Comparison of ENCODE assay signal across 1 cellular context in genomic region chr10:14954001-14954770, GRCh38.
A peak's percentile ranks its signal among the peaks of the same experiment; 100 is the strongest.
TF ChIP-seq lines count a peak whose summit lies in the region.

Gene DCLRE1C (minus strand): TSS chr10:14954096. CDS start chr10:14954010, 86 bp downstream.

TF ChIP-seq in HepG2, 621 proteins besides CTCF, POLR2A, EP300 and RAD21 (continued from another document and continues in another):
- TF ChIP-seq ZBTB4 (CRISPR knock-in tag; IDR thresholded peaks at IDR 0.05; ENCODE audit: borderline replicate concordance) (peak; percentile 95; the same call in 1 of the 2 replicates), TEAD3 (CRISPR knock-in tag; optimal IDR thresholded peaks at IDR 0.05; ENCODE audit: borderline replicate concordance) (peak; percentile 57), BRD4 (CRISPR knock-in tag; IDR thresholded peaks at IDR 0.05) (no peak), ZHX2 (IDR thresholded peaks at IDR 0.05; ENCODE audit: low read depth) (0 out of 2 replicates have a peak, but pooled peaks have one; percentile 35), ZHX2 (CRISPR knock-in tag; IDR thresholded peaks at IDR 0.05; ENCODE audit: borderline replicate concordance) (peak; percentile 38), ZEB1 (IDR thresholded peaks at IDR 0.05; ENCODE audit: insufficient replicate concordance, low read depth) (peak; percentile 71), ZSCAN29 (CRISPR knock-in tag; conservative IDR thresholded peaks at IDR 0.05) (0 out of 2 replicates have a peak, but pooled peaks have one; percentile 42), MEIS2 (CRISPR knock-in tag; IDR thresholded peaks at IDR 0.05) (peak; percentile 79), HOXA9 (CRISPR knock-in tag; IDR thresholded peaks at IDR 0.05; ENCODE audit: borderline replicate concordance) (peak; percentile 97), ZNF414 (CRISPR knock-in tag; IDR thresholded peaks at IDR 0.05) (no peak), ZNF501 (CRISPR knock-in tag; IDR thresholded peaks at IDR 0.05) (peak; percentile 85), SYNCRIP (IDR thresholded peaks at IDR 0.05; ENCODE audit: insufficient read depth, low read depth, low read length) (no peak), AFF4 (CRISPR knock-in tag; IDR thresholded peaks at IDR 0.05) (no peak), ZNF572 (CRISPR knock-in tag; IDR thresholded peaks at IDR 0.05) (no peak), ARNT2 (CRISPR knock-in tag; IDR thresholded peaks at IDR 0.05; ENCODE audit: low read depth) (peak; percentile 100), PTBP1 (IDR thresholded peaks at IDR 0.05; ENCODE audit: low read depth, low read length, poor library complexity, severe bottlenecking) (no peak), RBFOX2 (IDR thresholded peaks at IDR 0.05; ENCODE audit: low read depth, low read length) (peak; percentile 87), HNF1A (IDR thresholded peaks at IDR 0.05; ENCODE audit: low read depth) (0 out of 2 replicates have a peak, but pooled peaks have one; percentile 15), HNF1A (CRISPR knock-in tag; IDR thresholded peaks at IDR 0.05; ENCODE audit: borderline replicate concordance) (peak; percentile 71; the same call in 1 of the 2 replicates), ZNF782 (CRISPR knock-in tag; IDR thresholded peaks at IDR 0.05; ENCODE audit: borderline replicate concordance) (peak; percentile 87; the same call in 1 of the 2 replicates), MEIS1 (CRISPR knock-in tag; IDR thresholded peaks at IDR 0.05; ENCODE audit: borderline replicate concordance) (peak; percentile 95; the same call in 1 of the 2 replicates), ISL2 (CRISPR knock-in tag; IDR thresholded peaks at IDR 0.05) (no peak; the same call in 1 of the 2 replicates), ZNF740 (CRISPR knock-in tag; IDR thresholded peaks at IDR 0.05) (no peak), ZNF800 (CRISPR knock-in tag; IDR thresholded peaks at IDR 0.05) (peak; percentile 86), ZMAT5 (CRISPR knock-in tag; IDR thresholded peaks at IDR 0.05; ENCODE audit: borderline replicate concordance, low read depth) (no peak), ZFP37 (CRISPR knock-in tag; IDR thresholded peaks at IDR 0.05; ENCODE audit: borderline replicate concordance) (no peak), ZBTB8A (CRISPR knock-in tag; IDR thresholded peaks at IDR 0.05; ENCODE audit: borderline replicate concordance, low read depth) (no peak), ZNF143 (CRISPR knock-in tag; IDR thresholded peaks at IDR 0.05) (peak; percentile 37; the same call in 1 of the 2 replicates), SIX1 (CRISPR knock-in tag; IDR thresholded peaks at IDR 0.05; ENCODE audit: borderline replicate concordance) (peak; percentile 79; the same call in 1 of the 2 replicates), ZBTB25 (CRISPR knock-in tag; IDR thresholded peaks at IDR 0.05) (no peak)
